ENCODE assay signal across 8 cellular contexts in the genomic region with DNA sequence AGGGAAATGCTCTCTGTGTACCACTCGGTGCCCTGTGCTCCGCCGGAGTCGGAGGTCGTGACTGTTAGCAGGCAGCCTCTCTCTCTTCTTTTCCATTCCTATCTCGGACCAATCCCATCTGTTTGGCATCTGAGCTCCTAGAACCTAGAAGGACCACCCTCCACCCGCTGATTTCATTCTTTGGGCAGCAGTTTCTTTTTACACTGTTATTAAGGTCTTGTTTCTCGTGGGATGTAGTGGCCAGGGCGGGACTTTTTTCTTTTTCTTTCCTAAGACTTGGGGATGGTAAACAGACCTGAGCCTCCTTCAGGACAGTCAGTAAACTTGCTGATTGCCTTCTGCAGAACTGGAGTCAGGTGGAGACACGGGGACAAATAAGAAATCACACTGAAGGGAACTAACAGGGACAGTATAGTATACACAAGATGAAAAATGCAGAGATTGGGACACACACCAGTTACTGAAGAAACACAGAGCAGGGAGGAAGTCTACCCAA. TPM values are rescaled to one million over a fixed set of nuclear protein-coding genes. Genes with fewer than 3 reads are reported as not detected.
DNase-seq lines count a peak whose midpoint lies in the region; ATAC-seq and TF ChIP-seq lines count a peak whose summit lies in the region.

No MANE protein-coding gene starts in this region.

- peak overlapping the region; percentile 87 to 94 (median 90) for H3K27ac ChIP-seq in upper lobe of left lung

- ATAC-seq in upper lobe of left lung (ENCODE audit: low FRiP score in 2 of 2) (no peak), GM18520 (IDR thresholded peaks at IDR 0.05; ENCODE audit: unreplicated experiment) (no peak), HG03354 (IDR thresholded peaks at IDR 0.05; ENCODE audit: poor library complexity, severe bottlenecking, unreplicated experiment) (no peak)

- peak overlapping the region; percentile 95 for H3K4me3 ChIP-seq in astrocyte of the spinal cord (ENCODE audit: low read depth, low read length)
- peak overlapping the region; percentile 79 for H3K4me3 ChIP-seq in lower leg skin (ENCODE audit: low read depth, poor library complexity, severe bottlenecking)
- peak overlapping the region; percentile 70 to 87 (median 72) for H3K4me3 ChIP-seq in upper lobe of left lung

- DNase-seq in activated naive CD4-positive, alpha-beta T cell treated with anti-CD3 and anti-CD28 coated beads for 36 hours, result no peak
- DNase-seq in activated naive CD4-positive, alpha-beta T cell treated with anti-CD3 and anti-CD28 coated beads, Interleukin-2, amount 50 U/mL, for 16 hours, result no peak
- DNase-seq in astrocyte of the spinal cord (ENCODE audit: low read depth, low spot score), result no peak
- no peak for DNase-seq in lower leg skin (ENCODE audit: low spot score in 2 of 2)
- DNase-seq in upper lobe of left lung, result no peak
- DNase-seq in activated CD8-positive, alpha-beta memory T cell treated with anti-CD3 and anti-CD28 coated beads, Interleukin-2, amount 50 U/mL, for 48 hours, result no peak

- no peaks in the 10 kb centered on the region for H3K9me3 ChIP-seq in upper lobe of left lung

- peaks cover 0 to 10% (median 0%) of the 10 kb centered on the region in 4 donors for H3K36me3 ChIP-seq in upper lobe of left lung

- TF ChIP-seq POLR2A in lower leg skin (IDR thresholded peaks at IDR 0.05) (no peak), upper lobe of left lung (IDR thresholded peaks at IDR 0.05) (no peak)

- in situ Hi-C loops in astrocyte of the spinal cord (cut with HindIII; ENCODE audit: low sequenced_read_pairs), result no loop called here

- H3K4me3 Mint-ChIP-seq in activated naive CD4-positive, alpha-beta T cell treated with anti-CD3 and anti-CD28 coated beads for 36 hours, result peak overlapping the region; percentile 92

- no peaks in the 10 kb centered on the region for H3K27me3 ChIP-seq in upper lobe of left lung

- 0 to 1% methylated on average over 10 of the region's 10 CpGs for WGBS in lower leg skin, 2 donors
- WGBS in upper lobe of left lung, 2 donors, result 0 to 1% methylated on average over 7 to 10 of the region's 10 CpGs

- TF ChIP-seq CTCF in astrocyte of the spinal cord (IDR thresholded peaks at IDR 0.05; ENCODE audit: low read depth, low read length) (no peak), lower leg skin (IDR thresholded peaks at IDR 0.05) (no peak), upper lobe of left lung (IDR thresholded peaks at IDR 0.05) (peak in 1 of 6 experiments; percentile 5)

- peaks cover 5% of the 10 kb centered on the region for H3K36me3 Mint-ChIP-seq in activated naive CD4-positive, alpha-beta T cell treated with anti-CD3 and anti-CD28 coated beads for 36 hours (ENCODE audit: low read depth)

- CTCF ChIA-PET in activated naive CD4-positive, alpha-beta T cell treated with anti-CD3 and anti-CD28 coated beads for 36 hours (lab: Charles Lee), result interaction anchor here (1.2 to 2.3 kb wide), 4 partner anchors 10 to 67 kb away, joined by 3 to 28 read pairs (median 4); no protein-coding TSS in a partner anchor

- no peak for TF ChIP-seq EP300 in upper lobe of left lung (IDR thresholded peaks at IDR 0.05)

- H3K27me3 Mint-ChIP-seq in activated naive CD4-positive, alpha-beta T cell treated with anti-CD3 and anti-CD28 coated beads for 36 hours (ENCODE audit: low read depth), result no peaks in the 10 kb centered on the region

- peak overlapping the region; percentile 92 for H3K27ac Mint-ChIP-seq in activated naive CD4-positive, alpha-beta T cell treated with anti-CD3 and anti-CD28 coated beads for 36 hours

- peaks cover 28% of the 10 kb centered on the region for H3K4me1 Mint-ChIP-seq in activated naive CD4-positive, alpha-beta T cell treated with anti-CD3 and anti-CD28 coated beads for 36 hours (ENCODE audit: low read depth)

- no peaks in the 10 kb centered on the region for H3K9me3 Mint-ChIP-seq in activated naive CD4-positive, alpha-beta T cell treated with anti-CD3 and anti-CD28 coated beads for 36 hours

- H3K4me1 ChIP-seq in upper lobe of left lung, result peaks cover 17 to 24% (median 19%) of the 10 kb centered on the region in 4 donors

- intact Hi-C loops in activated naive CD4-positive, alpha-beta T cell treated with anti-CD3 and anti-CD28 coated beads for 36 hours (cut with micrococcal nuclease), result loop anchor here (1.0 to 5.0 kb wide), 9 partner anchors 9 to 447 kb away; a partner anchor contains a TSS
- intact Hi-C loops in lower leg skin (cut with DNase I; ENCODE audit: low total_unique reads), result no loop called here

RNA-seq across cellular contexts. Expression of a gene that starts 0.5 kb away (rescaled TPM):
- 10 to 100 TPM; 44.4 to 45.2 TPM for total RNA-seq in activated naive CD4-positive, alpha-beta T cell treated with anti-CD3 and anti-CD28 coated beads for 36 hours
- total RNA-seq in lower leg skin (10 to 100 TPM; 24.3 to 37.7 (median 31.1) TPM), upper lobe of left lung (10 to 100 TPM; 11.1 to 57.9 (median 28.7) TPM)

RNA-seq across cellular contexts. Expression of a gene that starts 31.3 kb away (rescaled TPM):
- 1 to 10 TPM; 5.7 to 6.8 TPM for total RNA-seq in activated naive CD4-positive, alpha-beta T cell treated with anti-CD3 and anti-CD28 coated beads for 36 hours
- total RNA-seq in lower leg skin (100 to 1,000 TPM in 1 of 4 donors, 10 to 100 TPM in 3; 64.7 to 105 (median 73.3) TPM), upper lobe of left lung (10 to 100 TPM; 17.8 to 30.1 (median 19.5) TPM)

RNA-seq across cellular contexts. Expression of a gene that starts 49.0 kb away (rescaled TPM):
- under 1 TPM; 0.33 to 0.57 TPM for total RNA-seq in activated naive CD4-positive, alpha-beta T cell treated with anti-CD3 and anti-CD28 coated beads for 36 hours
- total RNA-seq in lower leg skin, result 10 to 100 TPM in 1 of 4 donors, 1 to 10 TPM in 3; 5.6 to 21.3 (median 7.3) TPM
- total RNA-seq in upper lobe of left lung, result 10 to 100 TPM in 5 of 6 donors, 1 to 10 TPM in 1; 9.2 to 47.1 (median 15.4) TPM

RNA-seq across cellular contexts. Expression of a gene that starts 49.0 kb away (rescaled TPM):
- 10 to 100 TPM; 27.8 to 29.6 TPM for total RNA-seq in activated naive CD4-positive, alpha-beta T cell treated with anti-CD3 and anti-CD28 coated beads for 36 hours
- total RNA-seq in lower leg skin (100 to 1,000 TPM in 2 of 4 donors, 10 to 100 TPM in 2; 80.4 to 120 (median 99.4) TPM), upper lobe of left lung (10 to 100 TPM; 36.1 to 83.8 (median 55.2) TPM)

RNA-seq across cellular contexts. Expression of a gene that starts 49.4 kb away (rescaled TPM):
- 10 to 100 TPM; 28.0 to 29.4 TPM for total RNA-seq in activated naive CD4-positive, alpha-beta T cell treated with anti-CD3 and anti-CD28 coated beads for 36 hours
- 10 to 100 TPM; 10.8 to 13.9 (median 11.5) TPM for total RNA-seq in lower leg skin
- total RNA-seq in upper lobe of left lung, result 10 to 100 TPM in 3 of 6 donors, 1 to 10 TPM in 3; 6.9 to 24.1 (median 9.7) TPM

Comparison
In these comparisons a context has a peak if more than half of its experiments do, and no peak if none do; other contexts are left out.
1. RNA of a gene that starts 49.0 kb away (total RNA-seq): 9.2 to 47.1 TPM in upper lobe of left lung and 5.6 to 21.3 TPM in lower leg skin; 0.33 to 0.57 TPM in activated naive CD4-positive, alpha-beta T cell treated with anti-CD3 and anti-CD28 coated beads for 36 hours; every median in the first group is over 4 times any median in the second.
2. Peak in every context shown above with its lines, with median percentiles within 50 percentile points of each other: H3K4me3 ChIP-seq.